In the genomic region with DNA sequence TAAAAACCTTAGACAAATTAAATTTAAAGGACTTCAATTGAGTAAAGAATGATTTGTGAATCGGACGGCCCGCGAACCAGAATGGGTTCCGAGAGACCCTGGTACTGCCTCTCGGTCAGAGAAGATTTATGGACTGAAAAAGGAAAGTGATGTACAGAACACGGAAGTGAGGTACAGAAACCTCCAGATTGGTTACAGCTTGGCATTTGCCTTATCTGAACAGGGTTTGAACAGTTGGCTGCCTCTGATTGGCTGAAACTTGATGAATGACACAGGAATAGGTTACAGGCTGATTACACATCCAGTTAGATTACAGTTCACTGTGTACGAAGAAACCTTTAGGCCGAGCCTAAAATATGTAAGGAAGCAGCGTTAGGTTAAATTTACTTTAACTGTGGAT, we compare ENCODE assay signal across 23 cellular contexts.
"Had no signal": no experiment of that assay in that cellular context is flagged by ENCODE, and none has a peak within 500 bp of the region (broad histone marks: within the 10 kb centered on the region; RNA-seq: fewer than 3 reads in every experiment).

No MANE protein-coding gene starts in this region.

- H3K79me2 ChIP-seq: parathyroid adenoma had no signal

- DNase-seq: natural killer cell; occipital lobe; ovary; posterior cingulate gyrus; psoas muscle; right cardiac atrium; right lobe of liver; sigmoid colon; small intestine; stimulated activated CD4-positive, alpha-beta T cell treated with anti-CD3 and anti-CD28 coated beads, Interleukin-15, amount 100 ng/mL, for 24 hours; stimulated activated CD4-positive, alpha-beta T cell treated with anti-CD3 and anti-CD28 coated beads, Interleukin-2, amount 100 ng/mL, for 24 hours; stimulated activated CD4-positive, alpha-beta T cell treated with anti-CD3 and anti-CD28 coated beads, Interleukin-2, amount 100 ng/mL, for 48 hours; stimulated activated CD4-positive, alpha-beta T cell treated with anti-CD3 and anti-CD28 coated beads, Interleukin-4, amount 100 ng/mL, for 24 hours; stimulated activated naive B cell treated with anti-CD40 and anti-IgM and Interleukin-4, amounts not matched to agents 10 μg/mL and 1 μg/mL and 100 μg/mL, for 72 hours; stimulated activated naive CD4-positive, alpha-beta T cell treated with Interleukin-2 at 50 U/mL for 16 hours; stomach; tibial artery; transverse colon; upper lobe of right lung; uterus had no signal

- H3K4me3 ChIP-seq: neural progenitor cell, ovary, psoas muscle, right lobe of liver, sigmoid colon, stomach, tibial artery, transverse colon, upper lobe of right lung, uterus had no signal

- H3K36me3 ChIP-seq: neural progenitor cell, ovary, right lobe of liver, sigmoid colon, stomach, tibial artery, transverse colon, upper lobe of right lung, uterus had no signal

- H3K4me2 ChIP-seq: neural progenitor cell had no signal

- H3K4me1 ChIP-seq: parathyroid adenoma, psoas muscle, right lobe of liver, sigmoid colon, stomach, tibial artery, transverse colon, upper lobe of right lung, uterus had no signal

- H2AFZ ChIP-seq: neural progenitor cell, parathyroid adenoma had no signal

- H3K27ac ChIP-seq: neural progenitor cell, ovary, parathyroid adenoma, psoas muscle, right lobe of liver, sigmoid colon, stomach, tibial artery, transverse colon, upper lobe of right lung, uterus had no signal

- ATAC-seq: natural killer cell; psoas muscle; right cardiac atrium; right lobe of liver; stimulated activated effector memory CD8-positive, alpha-beta T cell treated with anti-CD3 and anti-CD28 coated beads, Interleukin-12 subunit alpha, Interleukin-12 subunit beta, amount 100 ng/mL, for 72 hours; stimulated activated naive B cell treated with anti-CD40 and anti-IgM and Interleukin-4, amounts not matched to agents 10 μg/mL and 1 μg/mL and 100 μg/mL, for 72 hours; upper lobe of right lung had no signal

- FAIRE-seq: small intestine had no signal

- H3K9ac ChIP-seq: neural progenitor cell, parathyroid adenoma had no signal

- H3K27me3 ChIP-seq: neural progenitor cell, ovary, right lobe of liver, sigmoid colon, stomach, tibial artery, transverse colon, upper lobe of right lung, uterus had no signal

- H3K9me3 ChIP-seq: ovary, psoas muscle, right lobe of liver, sigmoid colon, stomach, tibial artery, transverse colon, upper lobe of right lung, uterus had no signal
